9 cellular contexts compared by ENCODE assay signal in the genomic region with DNA sequence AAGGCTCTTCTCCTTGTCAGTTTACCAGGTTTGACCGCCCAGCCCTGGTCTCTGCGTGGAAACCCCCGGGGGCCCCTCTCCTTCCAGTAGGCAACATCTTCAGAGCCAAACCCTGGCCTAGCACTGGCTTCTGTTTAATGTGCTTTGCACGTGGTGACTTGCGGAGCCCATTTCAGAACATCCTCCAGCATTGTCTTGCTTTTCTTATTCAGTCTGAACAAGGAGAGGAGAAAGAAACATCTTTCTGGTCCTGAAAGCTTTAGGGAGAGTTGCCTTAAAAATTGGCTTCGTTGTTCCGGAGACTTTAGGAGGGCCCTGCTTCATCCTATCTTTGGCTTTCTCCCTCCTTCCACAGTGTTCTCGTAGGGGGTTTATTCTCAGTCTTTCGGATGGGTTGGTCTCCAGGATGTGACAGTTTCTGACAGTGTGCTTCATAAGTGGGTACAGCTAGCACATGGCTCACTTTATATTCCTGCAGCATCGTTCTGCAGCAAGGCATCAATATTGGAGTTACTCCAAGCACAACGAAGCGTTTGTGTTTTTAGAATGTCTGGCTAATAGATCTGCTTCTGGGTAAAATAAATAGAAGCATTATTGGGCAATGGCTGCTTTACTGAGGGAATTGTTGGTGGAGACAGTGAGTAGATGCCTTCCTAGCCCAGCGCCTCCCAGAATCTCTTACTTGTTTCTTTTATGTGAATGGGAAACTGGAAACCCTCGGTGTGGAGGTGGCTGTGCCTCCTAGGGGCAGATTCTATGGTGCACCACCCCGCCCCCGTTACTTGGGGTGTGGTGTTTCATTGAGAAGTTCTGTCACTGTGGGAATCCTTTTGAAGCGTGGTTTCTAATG. TPM values are rescaled to one million over a fixed set of nuclear protein-coding genes. Genes with fewer than 3 reads are reported as not detected.
DNase-seq lines count a peak whose midpoint lies in the region; ATAC-seq and TF ChIP-seq lines count a peak whose summit lies in the region.
"Had no signal": no experiment of that assay in that cellular context is flagged by ENCODE, and none has a peak within 500 bp of the region (broad histone marks: within the 10 kb centered on the region; RNA-seq: fewer than 3 reads in every experiment).

No MANE protein-coding gene starts in this region.

- ATAC-seq in HG03025 (IDR thresholded peaks at IDR 0.05; ENCODE audit: low FRiP score, unreplicated experiment): no peak

- H3K9me3 ChIP-seq in mesodermal cell (ENCODE audit: control insufficient read depth, low read length): no peaks in the 10 kb centered on the region
- H3K9me3 ChIP-seq in vagina: no peaks in the 10 kb centered on the region

- no peak for TF ChIP-seq CTCF in vagina (IDR thresholded peaks at IDR 0.05)

- 18 to 21% methylated on average over 6 to 9 of the region's 17 CpGs for WGBS in mesodermal cell (ENCODE audit: insufficient coverage in 2 of 2), 2 experiments

- no peaks in the 10 kb centered on the region for H3K27me3 ChIP-seq in vagina

- H3K4me3 ChIP-seq in mesodermal cell (ENCODE audit: extremely low read depth, insufficient read depth, low read length, poor library complexity, severe bottlenecking) (peak overlapping the region; percentile 66), vagina (peak overlapping the region; percentile 58 to 96)

- intact Hi-C loops in vagina (cut with DNase I): loop anchor here (10.0 kb wide), 1 partner anchor 300 kb away; no protein-coding TSS in a partner anchor

- peaks cover 12% of the 10 kb centered on the region for H3K36me3 ChIP-seq in mesodermal cell (ENCODE audit: control insufficient read depth, insufficient read depth, low read length)
- no peaks in the 10 kb centered on the region for H3K36me3 ChIP-seq in vagina

- H3K4me1 ChIP-seq in mesodermal cell (ENCODE audit: control insufficient read depth, insufficient read depth, low read length, poor library complexity, severe bottlenecking) (peaks cover 23% of the 10 kb centered on the region), vagina (peaks cover 23% of the 10 kb centered on the region)

- TF ChIP-seq POLR2A in vagina (IDR thresholded peaks at IDR 0.05): no peak

- DNase-seq in NCI-H2196 (lab: John Stamatoyannopoulos, UW; ENCODE audit: unreplicated experiment): peak; percentile 8
- no peak for DNase-seq in NCI-H2196 treated with DMSO at 0.1 percent for 48 hours (lab: John Stamatoyannopoulos, UW; ENCODE audit: unreplicated experiment)
- DNase-seq in NCI-H2107 treated with DMSO at 0.1 percent for 48 hours (lab: John Stamatoyannopoulos, UW; ENCODE audit: unreplicated experiment): peak; percentile 73
- peak; percentile 49 for DNase-seq in dermis blood vessel endothelial cell
- no peak for DNase-seq in vagina (ENCODE audit: extremely low spot score in 2 of 2)
- no peak for DNase-seq in OCI-M1 (lab: John Stamatoyannopoulos, UW)

- H3K27ac ChIP-seq in mesodermal cell (ENCODE audit: low read depth, low read length, severe bottlenecking) (no peak overlapping the region), vagina (peak overlapping the region; percentile 74)

RNA-seq across cellular contexts. Expression of gene FARP1, which starts 1.8 kb away (rescaled TPM):
- 17.2 and 27.0 TPM in 2 replicates for total RNA-seq in dermis blood vessel endothelial cell
- 113 TPM for polyA plus RNA-seq in mesodermal cell (2013, experiment 1 of 2)
- polyA plus RNA-seq in mesodermal cell (2013, experiment 2 of 2): 136 TPM
- 17.7 TPM for total RNA-seq in vagina

RNA-seq across cellular contexts. Expression of gene RNF113B, which starts 32.3 kb away (rescaled TPM):
- total RNA-seq in dermis blood vessel endothelial cell (not detected in 2 replicates), vagina (not detected)
- not detected for polyA plus RNA-seq in mesodermal cell (2013, experiment 1 of 2)
- polyA plus RNA-seq in mesodermal cell (2013, experiment 2 of 2): not detected
- polyA plus RNA-seq: thymus had no signal

Comparison
In these comparisons a context has a peak if more than half of its experiments do, and no peak if none do; other contexts are left out.
1. DNase-seq: peak in NCI-H2196 (single experiment), NCI-H2107 treated with DMSO at 0.1 percent for 48 hours (single experiment) and dermis blood vessel endothelial cell (single experiment); none in NCI-H2196 treated with DMSO at 0.1 percent for 48 hours (single experiment), vagina (0 of 2) and OCI-M1 (single experiment).